In the genomic region with DNA sequence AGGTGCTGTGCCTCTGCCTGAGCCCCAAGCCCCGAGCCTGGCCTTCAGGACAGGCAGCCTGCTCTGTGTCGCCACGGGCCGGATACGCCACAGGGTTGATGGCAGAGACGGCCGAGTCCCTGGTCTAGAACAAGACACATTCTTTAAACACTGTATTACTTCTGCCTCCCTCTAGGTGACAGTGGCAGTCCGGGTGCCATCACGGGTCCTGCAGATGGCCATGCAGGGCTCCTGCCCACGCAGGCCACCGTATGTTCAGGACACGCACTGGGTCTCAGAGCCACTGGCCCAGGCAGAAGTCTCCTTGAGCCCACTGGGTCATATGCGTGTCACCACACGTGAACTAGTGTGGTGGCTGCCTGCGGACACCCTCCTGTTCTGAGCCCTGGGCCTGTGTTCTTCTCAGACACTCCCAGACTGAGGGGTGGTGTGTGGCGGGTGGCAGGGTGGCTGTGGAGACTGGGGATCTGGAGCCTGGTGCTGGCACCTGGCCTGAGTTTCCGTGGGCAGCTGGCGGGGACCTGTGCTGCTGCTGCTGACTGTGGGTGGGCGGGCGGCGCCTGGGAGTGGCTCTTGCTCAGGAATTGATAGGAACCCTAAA, we compare ENCODE assay signal across 7 cellular contexts. TPM values are rescaled to one million over a fixed set of nuclear protein-coding genes. Genes with fewer than 3 reads are reported as not detected.
DNase-seq lines count a peak whose midpoint lies in the region; ATAC-seq and TF ChIP-seq lines count a peak whose summit lies in the region.
"Had no signal": no experiment of that assay in that cellular context is flagged by ENCODE, and none has a peak within 500 bp of the region (broad histone marks: within the 10 kb centered on the region; RNA-seq: fewer than 3 reads in every experiment).

No MANE protein-coding gene starts in this region.

- peaks cover 4% of the 10 kb centered on the region for H3K4me1 ChIP-seq in A673 (ENCODE audit: insufficient read depth, low read length, poor library complexity, severe bottlenecking)
- H3K4me1 ChIP-seq in HCT116 (ENCODE audit: control insufficient read depth in 1 of 2, insufficient read depth in 2 of 2, low read length in 2 of 2), result peaks cover 3 to 17% of the 10 kb centered on the region in 2 experiments; a peak in 2 of 4 replicates

- H3K36me3 ChIP-seq in A673 (ENCODE audit: insufficient read depth, low read length, poor library complexity, severe bottlenecking), result peaks cover 69% of the 10 kb centered on the region
- peaks cover 5 to 20% of the 10 kb centered on the region in 2 experiments; a peak in 2 of 4 replicates for H3K36me3 ChIP-seq in HCT116 (ENCODE audit: control insufficient read depth in 1 of 2, insufficient read depth in 2 of 2, low read length in 2 of 2)

- no peaks in the 10 kb centered on the region for H3K27me3 ChIP-seq in A673 (replicated peaks; ENCODE audit: insufficient read depth, low read depth, low read length, poor library complexity)
- H3K27me3 ChIP-seq in HCT116 (ENCODE audit: insufficient read depth, low read length), result no peaks in the 10 kb centered on the region

- POLR2A ChIA-PET in A673 (lab: Charles Lee; ENCODE audit: low non-redundant PET), result no interaction called here
- POLR2A ChIA-PET in HCT116 (lab: Charles Lee), result no interaction called here
- POLR2A ChIA-PET in MCF 10A (lab: Yijun Ruan, JAX), result no interaction called here

- intact Hi-C loops in A673 (cut with micrococcal nuclease; ENCODE audit: unreplicated experiment) (no loop called here), HCT116 (cut with micrococcal nuclease) (no loop called here), MCF 10A (cut with micrococcal nuclease) (no loop called here)

- CTCF ChIA-PET in A673 (lab: Charles Lee), result interaction anchor here (0.6 kb wide), 1 partner anchor 82 kb away, joined by 3 read pairs; no protein-coding TSS in a partner anchor
- CTCF ChIA-PET in HCT116 (lab: Charles Lee), result interaction anchor here (1.1 kb wide), 1 partner anchor 405 kb away, joined by 3 read pairs; no protein-coding TSS in a partner anchor
- CTCF ChIA-PET in MCF 10A (lab: Yijun Ruan, JAX), result interaction anchor here (1.5 kb wide), 1 partner anchor 76 kb away, joined by 3 read pairs; no protein-coding TSS in a partner anchor

- no peak overlapping the region for H3K9ac ChIP-seq in HCT116 (ENCODE audit: low read length)

- peak; percentile 7 for TF ChIP-seq POLR2A in HCT116 (IDR thresholded peaks at IDR 0.05; ENCODE audit: borderline replicate concordance, extremely low read depth, insufficient read depth, insufficient read length)

- no peaks in the 10 kb centered on the region for H3K9me3 ChIP-seq in A673 (ENCODE audit: low read depth, low read length, poor library complexity, severe bottlenecking)
- H3K9me3 ChIP-seq in HCT116 (ENCODE audit: control insufficient read depth in 1 of 2, insufficient read depth in 1 of 2, low read depth in 1 of 2, low read length in 2 of 2), result no peaks in the 10 kb centered on the region

- H3K27ac Mint-ChIP-seq in MCF 10A (ENCODE audit: low read depth, unreplicated experiment), result no peak overlapping the region

- no peaks in the 10 kb centered on the region for H3K9me3 Mint-ChIP-seq in MCF 10A (ENCODE audit: unreplicated experiment)

- no peaks in the 10 kb centered on the region for H3K9me2 ChIP-seq in HCT116 (ENCODE audit: insufficient read depth)

- peaks cover 4% of the 10 kb centered on the region for H3K4me1 Mint-ChIP-seq in MCF 10A (ENCODE audit: insufficient read depth, unreplicated experiment)

- H3K79me2 ChIP-seq in HCT116 (ENCODE audit: insufficient read depth, low read length), result peaks cover 35% of the 10 kb centered on the region

- H3K4me2 ChIP-seq in HCT116 (ENCODE audit: low read length), result no peak overlapping the region

- H3K36me3 Mint-ChIP-seq in MCF 10A (ENCODE audit: insufficient read depth, unreplicated experiment), result peaks cover 46% of the 10 kb centered on the region

- no peaks in the 10 kb centered on the region; the same call in 1 of the 2 replicates for H4K20me1 ChIP-seq in HCT116 (ENCODE audit: insufficient read depth)

- RAD21 ChIA-PET in HCT116 (lab: Charles Lee; ENCODE audit: low non-redundant PET in 1 of 2, low total read pairs in 2 of 2, uncharacterized antibody in 2 of 2, unreplicated experiment in 2 of 2), result no interaction called here

- H3K4me3 Mint-ChIP-seq in MCF 10A (ENCODE audit: unreplicated experiment), result no peak overlapping the region

- DNase-seq in A673 (ENCODE audit: low spot score) (no peak), HCT116 (ENCODE audit: low read depth, low spot score) (no peak), cerebellar cortex (ENCODE audit: low spot score) (peak; percentile 31), Ammon's horn (ENCODE audit: low spot score) (no peak), MCF 10A (ENCODE audit: unreplicated experiment) (no peak)
- DNase-seq: GF-D8 had no signal

- TF ChIP-seq CTCF in A673 (conservative IDR thresholded peaks at IDR 0.05; ENCODE audit: low read depth, low read length) (peak; percentile 33), HCT116 (IDR thresholded peaks at IDR 0.05 in 2 of 3, conservative IDR thresholded peaks at IDR 0.05 in 1 of 3; ENCODE audit: borderline replicate concordance in 1 of 3, insufficient read depth in 1 of 3, low read depth in 2 of 3, low read length in 2 of 3) (peak in 2 of 3 experiments; percentile 20 to 25; a peak in 3 of 6 replicates), MCF 10A (IDR thresholded peaks at IDR 0.05; ENCODE audit: unreplicated experiment) (no peak)

- no peak overlapping the region for H2AFZ ChIP-seq in HCT116 (ENCODE audit: low read depth, low read length, poor library complexity, severe bottlenecking)

- BruUV-seq in A673 (replicated peaks; lab: Mats Ljungman, UMichigan) (no TSS peak), HCT116 (replicated peaks; lab: Mats Ljungman, UMichigan) (no TSS peak), MCF 10A (replicated peaks; lab: Mats Ljungman, UMichigan) (no TSS peak)

- H3K27me3 Mint-ChIP-seq in MCF 10A (ENCODE audit: insufficient read depth, unreplicated experiment), result no peaks in the 10 kb centered on the region

- peak overlapping the region; percentile 57 for H3K27ac ChIP-seq in A673 (ENCODE audit: low read depth, low read length, poor library complexity, severe bottlenecking)
- peak overlapping the region; percentile 42; the same call in 1 of the 2 replicates for H3K27ac ChIP-seq in HCT116 (ENCODE audit: low read depth, low read length)

- ATAC-seq in HCT116, result peak; percentile 41
- no peak for ATAC-seq in HG03175 (IDR thresholded peaks at IDR 0.05; ENCODE audit: unreplicated experiment)

- TF ChIP-seq RAD21 in HCT116 (IDR thresholded peaks at IDR 0.05; ENCODE audit: low read depth), result 0 out of 2 replicates have a peak, but pooled peaks have one; percentile 11

- H3K4me3 ChIP-seq in A673 (ENCODE audit: low read depth, low read length, poor library complexity, severe bottlenecking), result no peak overlapping the region
- no peak overlapping the region for H3K4me3 ChIP-seq in HCT116 (replicated peaks in 1 of 2; ENCODE audit: low read depth in 1 of 2, low read length in 2 of 2)

TF ChIP-seq in HCT116, 20 proteins besides CTCF, POLR2A, EP300 and RAD21 (continues in another document):
- TF ChIP-seq CBX3 (IDR thresholded peaks at IDR 0.05; ENCODE audit: low read depth), result no peak
- TF ChIP-seq, protein P1, sequence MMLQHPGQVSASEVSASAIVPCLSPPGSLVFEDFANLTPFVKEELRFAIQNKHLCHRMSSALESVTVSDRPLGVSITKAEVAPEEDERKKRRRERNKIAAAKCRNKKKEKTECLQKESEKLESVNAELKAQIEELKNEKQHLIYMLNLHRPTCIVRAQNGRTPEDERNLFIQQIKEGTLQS (IDR thresholded peaks at IDR 0.05), result no peak
- TF ChIP-seq SRF (IDR thresholded peaks at IDR 0.05; ENCODE audit: low read depth), result no peak
- TF ChIP-seq EZH2 (IDR thresholded peaks at IDR 0.05), result no peak
- no peak for TF ChIP-seq SP1 (IDR thresholded peaks at IDR 0.05; ENCODE audit: low read depth)
- no peak for TF ChIP-seq YY1 (IDR thresholded peaks at IDR 0.05; ENCODE audit: extremely low read depth, insufficient replicate concordance, low read depth, low read length)
- TF ChIP-seq EZH2phosphoT487 (IDR thresholded peaks at IDR 0.05; ENCODE audit: borderline replicate concordance), result no peak
- TF ChIP-seq FOSL1 (IDR thresholded peaks at IDR 0.05; ENCODE audit: low read depth), result no peak
- no peak; the same call in 1 of the 2 replicates for TF ChIP-seq POLR2AphosphoS5 (IDR thresholded peaks at IDR 0.05; ENCODE audit: low read depth, low read length)
- TF ChIP-seq MAX (IDR thresholded peaks at IDR 0.05), result no peak
- no peak for TF ChIP-seq ZNF274 (IDR thresholded peaks at IDR 0.05; ENCODE audit: low read depth, low read length)

RNA-seq across cellular contexts. Expression of gene PLEKHJ1, which starts 4.4 kb away (rescaled TPM):
- 73.7 and 75.9 TPM in 2 replicates for total RNA-seq in A673 (2021)
- total RNA-seq in HCT116 (2021; ENCODE audit: unreplicated experiment), result 88.2 TPM
- 62.8 and 76.0 TPM in 2 replicates for polyA plus RNA-seq in HCT116 (2012)
- total RNA-seq in MCF 10A (2022), result 44.3 and 54.1 TPM in 2 replicates

RNA-seq across cellular contexts. Expression of gene SF3A2, which starts 4.9 kb away (rescaled TPM):
- total RNA-seq in A673 (2021) (186 and 187 TPM in 2 replicates), HCT116 (2021; ENCODE audit: unreplicated experiment) (166 TPM), MCF 10A (2022) (101 and 119 TPM in 2 replicates)
- 139 and 153 TPM in 2 replicates for polyA plus RNA-seq in HCT116 (2012)

RNA-seq across cellular contexts. Expression of gene AMH, which starts 17.4 kb away (rescaled TPM):
- 15.1 and 16.3 TPM in 2 replicates for total RNA-seq in A673 (2021)
- total RNA-seq in HCT116 (2021; ENCODE audit: unreplicated experiment), result 42.8 TPM
- polyA plus RNA-seq in HCT116 (2012), result 14.0 and 14.4 TPM in 2 replicates
- 11.9 and 21.2 TPM in 2 replicates for total RNA-seq in MCF 10A (2022)

RNA-seq across cellular contexts. Expression of gene JSRP1, which starts 24.5 kb away (rescaled TPM):
- total RNA-seq in A673 (2021) (0.73 TPM in 1 of 2 replicates, not detected in the other), HCT116 (2021; ENCODE audit: unreplicated experiment) (0.30 TPM), MCF 10A (2022) (0.37 and 0.49 TPM in 2 replicates)
- polyA plus RNA-seq in HCT116 (2012), result 1.3 and 1.5 TPM in 2 replicates

RNA-seq across cellular contexts. Expression of gene PEAK3, which starts 50.3 kb away (rescaled TPM):
- total RNA-seq in A673 (2021) (not detected in 2 replicates), HCT116 (2021; ENCODE audit: unreplicated experiment) (not detected), MCF 10A (2022) (not detected in 2 replicates)
- polyA plus RNA-seq in HCT116 (2012), result 0.11 and 0.13 TPM in 2 replicates
